ENCODE assay signal across 8 cellular contexts in genomic region chr3:112333386-112334334, GRCh38. TPM values are rescaled to one million over a fixed set of nuclear protein-coding genes. Genes with fewer than 3 reads are reported as not detected.
DNase-seq lines count a peak whose midpoint lies in the region; ATAC-seq and TF ChIP-seq lines count a peak whose summit lies in the region.

No MANE protein-coding gene starts in this region.

- H3K4me3 Mint-ChIP-seq in natural killer cell treated with Interleukin-12 subunit alpha and Interleukin-12 subunit beta and Interleukin-15 and Interleukin-18, amount 100 ng/mL, for 72 hours = peak overlapping the region; percentile 41

- no peak overlapping the region for H3K27ac ChIP-seq in RWPE1

- no peaks in the 10 kb centered on the region for H3K9me3 Mint-ChIP-seq in natural killer cell treated with Interleukin-12 subunit alpha and Interleukin-12 subunit beta and Interleukin-15 and Interleukin-18, amount 100 ng/mL, for 72 hours

- peak overlapping the region; percentile 39 to 55 for H3K4me3 ChIP-seq in foreskin fibroblast (ENCODE audit: low read depth in 1 of 2, low read length in 2 of 2)

- CTCF ChIA-PET in RWPE1 (lab: Yijun Ruan, JAX) = interaction anchor here (0.6 to 1.0 kb wide), 5 partner anchors 27 to 528 kb away, joined by 3 to 4 read pairs (median 3); partner anchors contain the start of gene SLC9C1

- peaks cover 20 to 43% of the 10 kb centered on the region in 2 donors for H3K27me3 Mint-ChIP-seq in natural killer cell treated with Interleukin-12 subunit alpha and Interleukin-12 subunit beta and Interleukin-15 and Interleukin-18, amount 100 ng/mL, for 72 hours

- POLR2A ChIA-PET in RWPE1 (lab: Yijun Ruan, JAX; ENCODE audit: low non-redundant PET) = no interaction called here

- no peaks in the 10 kb centered on the region for H3K36me3 Mint-ChIP-seq in natural killer cell treated with Interleukin-12 subunit alpha and Interleukin-12 subunit beta and Interleukin-15 and Interleukin-18, amount 100 ng/mL, for 72 hours

- TF ChIP-seq CTCF in foreskin fibroblast (IDR thresholded peaks at IDR 0.05; ENCODE audit: low read depth, low read length) (no peak), RWPE1 (conservative IDR thresholded peaks at IDR 0.05; ENCODE audit: low read depth) (no peak)

- peak; percentile 14 for DNase-seq in stimulated activated CD4-positive, alpha-beta T cell treated with anti-CD3 and anti-CD28 coated beads, Interleukin-4, amount 100 ng/mL, for 24 hours
- no peak for DNase-seq in stimulated activated CD4-positive, alpha-beta T cell treated with anti-CD3 and anti-CD28 coated beads, Interleukin-1b, Interleukin-23, amount 100 ng/mL, for 48 hours
- DNase-seq in activated CD8-positive, alpha-beta memory T cell treated with anti-CD3 and anti-CD28 coated beads, Interleukin-2, amount 50 U/mL, for 48 hours = peak; percentile 62
- DNase-seq in foreskin fibroblast (no peak), RWPE1 (ENCODE audit: low spot score) (no peak)
- DNase-seq in natural killer cell treated with Interleukin-12 subunit alpha and Interleukin-12 subunit beta and Interleukin-15 and Interleukin-18, amount 100 ng/mL, for 72 hours (ENCODE audit: low spot score) = no peak

- peak overlapping the region in 1 of 2 donors; percentile 37 for H3K27ac Mint-ChIP-seq in natural killer cell treated with Interleukin-12 subunit alpha and Interleukin-12 subunit beta and Interleukin-15 and Interleukin-18, amount 100 ng/mL, for 72 hours

- peak; percentile 24 for ATAC-seq in HG03520 (IDR thresholded peaks at IDR 0.05; ENCODE audit: unreplicated experiment)
- ATAC-seq in natural killer cell treated with Interleukin-12 subunit alpha and Interleukin-12 subunit beta and Interleukin-15 and Interleukin-18, amount 100 ng/mL, for 72 hours = peak in 1 of 2 donors; percentile 11
- no peak for ATAC-seq in GM18520 (IDR thresholded peaks at IDR 0.05; ENCODE audit: unreplicated experiment)

- H3K4me1 Mint-ChIP-seq in natural killer cell treated with Interleukin-12 subunit alpha and Interleukin-12 subunit beta and Interleukin-15 and Interleukin-18, amount 100 ng/mL, for 72 hours (ENCODE audit: low read depth in 2 of 2) = peaks cover 0 to 5% of the 10 kb centered on the region in 2 donors

RNA-seq across cellular contexts. Expression of gene CD200, which starts 0.7 kb away (rescaled TPM):
- under 1 TPM; 0.17 to 0.36 TPM for total RNA-seq in natural killer cell treated with Interleukin-12 subunit alpha and Interleukin-12 subunit beta and Interleukin-15 and Interleukin-18, amount 100 ng/mL, for 72 hours

RNA-seq across cellular contexts. Expression of gene SLC9C1, which starts 39.6 kb away (rescaled TPM):
- total RNA-seq in natural killer cell treated with Interleukin-12 subunit alpha and Interleukin-12 subunit beta and Interleukin-15 and Interleukin-18, amount 100 ng/mL, for 72 hours = not detected

Comparison
In these comparisons a context has a peak if more than half of its experiments do, and no peak if none do; other contexts are left out.
1. DNase-seq: peak in stimulated activated CD4-positive, alpha-beta T cell treated with anti-CD3 and anti-CD28 coated beads, Interleukin-4, amount 100 ng/mL, for 24 hours (single experiment) and activated CD8-positive, alpha-beta memory T cell treated with anti-CD3 and anti-CD28 coated beads, Interleukin-2, amount 50 U/mL, for 48 hours (single experiment); none in stimulated activated CD4-positive, alpha-beta T cell treated with anti-CD3 and anti-CD28 coated beads, Interleukin-1b, Interleukin-23, amount 100 ng/mL, for 48 hours (single experiment), foreskin fibroblast (0 of 2), natural killer cell treated with Interleukin-12 subunit alpha and Interleukin-12 subunit beta and Interleukin-15 and Interleukin-18, amount 100 ng/mL, for 72 hours (single experiment) and RWPE1 (single experiment).